ENCODE assay signal across 1 cellular context in the genomic region with DNA sequence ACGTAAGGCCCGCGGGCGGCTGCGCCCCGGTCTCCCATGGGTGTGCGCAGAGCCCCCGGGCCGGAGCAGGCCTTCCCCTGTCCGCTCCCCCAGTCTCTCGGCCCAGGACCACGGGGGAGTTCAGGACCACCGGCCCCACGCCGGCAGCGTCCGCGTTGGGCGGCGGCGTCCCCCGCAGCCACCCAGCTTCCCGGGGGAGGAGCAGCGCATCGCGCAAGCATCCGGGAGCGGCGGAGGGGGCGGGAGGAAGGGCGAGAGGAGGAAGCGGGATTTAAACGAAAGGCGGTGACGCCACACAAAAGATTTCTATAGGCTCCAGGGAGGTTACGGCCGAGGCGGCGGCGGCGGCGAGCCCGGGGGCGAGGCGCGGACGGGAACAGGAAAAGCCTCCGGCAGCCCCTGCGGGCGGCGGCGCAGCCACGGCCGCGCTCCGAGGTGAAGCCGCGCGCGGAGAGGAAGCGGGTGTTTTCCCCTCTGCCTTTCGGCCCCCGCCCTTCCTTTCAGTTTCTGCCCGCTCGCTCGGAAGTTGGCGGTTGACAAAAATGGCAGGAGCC.
A peak's percentile ranks its signal among the peaks of the same experiment; 100 is the strongest.
TF ChIP-seq lines count a peak whose summit lies in the region.

A gene (plus strand): TSS at position 298 of the 554 bp plus-strand sequence. CDS start 1,349 bp downstream, outside the sequence.

TF ChIP-seq in K562, 482 proteins besides CTCF, POLR2A, EP300 and RAD21 (continued from another document and continues in another):
- TF ChIP-seq, protein P1, sequence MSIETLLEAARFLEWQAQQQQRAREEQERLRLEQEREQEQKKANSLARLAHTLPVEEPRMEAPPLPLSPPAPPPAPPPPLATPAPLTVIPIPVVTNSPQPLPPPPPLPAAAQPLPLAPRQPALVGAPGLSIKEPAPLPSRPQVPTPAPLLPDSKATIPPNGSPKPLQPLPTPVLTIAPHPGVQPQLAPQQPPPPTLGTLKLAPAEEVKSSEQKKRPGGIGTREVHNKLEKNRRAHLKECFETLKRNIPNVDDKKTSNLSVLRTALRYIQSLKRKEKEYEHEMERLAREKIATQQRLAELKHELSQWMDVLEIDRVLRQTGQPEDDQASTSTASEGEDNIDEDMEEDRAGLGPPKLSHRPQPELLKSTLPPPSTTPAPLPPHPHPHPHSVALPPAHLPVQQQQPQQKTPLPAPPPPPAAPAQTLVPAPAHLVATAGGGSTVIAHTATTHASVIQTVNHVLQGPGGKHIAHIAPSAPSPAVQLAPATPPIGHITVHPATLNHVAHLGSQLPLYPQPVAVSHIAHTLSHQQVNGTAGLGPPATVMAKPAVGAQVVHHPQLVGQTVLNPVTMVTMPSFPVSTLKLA (conservative IDR thresholded peaks at IDR 0.05) = peak in 1 of 2 experiments; percentile 61; a peak in 2 of 4 replicates
- TF ChIP-seq KDM5B (IDR thresholded peaks at IDR 0.05; ENCODE audit: insufficient replicate concordance, low read depth, low read length) (peak; percentile 71), TBP (optimal IDR thresholded peaks at IDR 0.05; ENCODE audit: low read depth, low read length) (peak; percentile 36), SAP30 (IDR thresholded peaks at IDR 0.05; ENCODE audit: borderline replicate concordance, insufficient read depth, low read depth, low read length, poor library complexity, severe bottlenecking) (peak; percentile 11), SREBF1 (IDR thresholded peaks at IDR 0.05; ENCODE audit: borderline replicate concordance, low read depth, low read length) (no peak), ZFX (CRISPR knock-in tag; IDR thresholded peaks at IDR 0.05) (peak; percentile 83), CEBPG (CRISPR knock-in tag; IDR thresholded peaks at IDR 0.05) (peak; percentile 33; the same call in 1 of the 2 replicates), CEBPG (tag; conservative IDR thresholded peaks at IDR 0.05 in 1 of 2, IDR thresholded peaks at IDR 0.05 in 1 of 2) (no peak; a peak in 1 of 4 replicates), STAT5A (IDR thresholded peaks at IDR 0.05; ENCODE audit: borderline replicate concordance, low read length) (no peak), NR3C1 (CRISPR knock-in tag; IDR thresholded peaks at IDR 0.05) (peak; percentile 17; the same call in 1 of the 2 replicates), RBM22 (IDR thresholded peaks at IDR 0.05; ENCODE audit: low read depth, low read length, poor library complexity, severe bottlenecking) (peak; percentile 72), ELF2 (CRISPR knock-in tag; IDR thresholded peaks at IDR 0.05) (peak; percentile 62; the same call in 1 of the 2 replicates), ATF1 (CRISPR knock-in tag; IDR thresholded peaks at IDR 0.05) (0 out of 2 replicates have a peak, but pooled peaks have one; percentile 19), ATF1 (tag; IDR thresholded peaks at IDR 0.05) (peak; percentile 70), ZNF263 (CRISPR knock-in tag; IDR thresholded peaks at IDR 0.05; ENCODE audit: borderline replicate concordance) (peak; percentile 70), C11orf30 (IDR thresholded peaks at IDR 0.05; ENCODE audit: low read depth) (no peak), KAT7 (CRISPR knock-in tag; IDR thresholded peaks at IDR 0.05; ENCODE audit: borderline replicate concordance) (peak; percentile 80; the same call in 1 of the 2 replicates), ZBTB7A (IDR thresholded peaks at IDR 0.05; ENCODE audit: borderline replicate concordance, control insufficient read depth, low read depth, low read length) (peak; percentile 97), MAFK (IDR thresholded peaks at IDR 0.05; ENCODE audit: low read length) (no peak), POLR2H (tag; IDR thresholded peaks at IDR 0.05; ENCODE audit: low read depth) (peak; percentile 83), NONO (IDR thresholded peaks at IDR 0.05; ENCODE audit: low read depth in 2 of 2, low read length in 1 of 2) (peak; percentile 18 to 61; a peak in 2 of 4 replicates), SAFB (IDR thresholded peaks at IDR 0.05; ENCODE audit: borderline replicate concordance, low read depth, low read length) (0 out of 2 replicates have a peak, but pooled peaks have one; percentile 48), ETV1 (tag; conservative IDR thresholded peaks at IDR 0.05; ENCODE audit: low read depth) (peak; percentile 39), HDAC1 (IDR thresholded peaks at IDR 0.05) (peak in 1 of 2 experiments; percentile 40; a peak in 1 of 4 replicates), ZNF431 (CRISPR knock-in tag; IDR thresholded peaks at IDR 0.05) (0 out of 2 replicates have a peak, but pooled peaks have one; percentile 55), POLR3G (IDR thresholded peaks at IDR 0.05; ENCODE audit: extremely low read depth, insufficient read length, insufficient replicate concordance) (no peak), EGR1 (conservative IDR thresholded peaks at IDR 0.05) (peak; percentile 89), EP400 (IDR thresholded peaks at IDR 0.05) (peak; percentile 62; the same call in 1 of the 2 replicates), SMARCB1 (IDR thresholded peaks at IDR 0.05; ENCODE audit: insufficient read length, low read depth) (no peak)
- TF ChIP-seq, protein P2, sequence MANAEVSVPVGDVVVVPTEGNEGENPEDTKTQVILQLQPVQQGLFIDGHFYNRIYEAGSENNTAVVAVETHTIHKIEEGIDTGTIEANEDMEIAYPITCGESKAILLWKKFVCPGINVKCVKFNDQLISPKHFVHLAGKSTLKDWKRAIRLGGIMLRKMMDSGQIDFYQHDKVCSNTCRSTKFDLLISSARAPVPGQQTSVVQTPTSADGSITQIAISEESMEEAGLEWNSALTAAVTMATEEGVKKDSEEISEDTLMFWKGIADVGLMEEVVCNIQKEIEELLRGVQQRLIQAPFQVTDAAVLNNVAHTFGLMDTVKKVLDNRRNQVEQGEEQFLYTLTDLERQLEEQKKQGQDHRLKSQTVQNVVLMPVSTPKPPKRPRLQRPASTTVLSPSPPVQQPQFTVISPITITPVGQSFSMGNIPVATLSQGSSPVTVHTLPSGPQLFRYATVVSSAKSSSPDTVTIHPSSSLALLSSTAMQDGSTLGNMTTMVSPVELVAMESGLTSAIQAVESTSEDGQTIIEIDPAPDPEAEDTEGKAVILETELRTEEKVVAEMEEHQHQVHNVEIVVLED (CRISPR knock-in tag; IDR thresholded peaks at IDR 0.05) = peak; percentile 36; the same call in 1 of the 2 replicates
- TF ChIP-seq, protein P3, sequence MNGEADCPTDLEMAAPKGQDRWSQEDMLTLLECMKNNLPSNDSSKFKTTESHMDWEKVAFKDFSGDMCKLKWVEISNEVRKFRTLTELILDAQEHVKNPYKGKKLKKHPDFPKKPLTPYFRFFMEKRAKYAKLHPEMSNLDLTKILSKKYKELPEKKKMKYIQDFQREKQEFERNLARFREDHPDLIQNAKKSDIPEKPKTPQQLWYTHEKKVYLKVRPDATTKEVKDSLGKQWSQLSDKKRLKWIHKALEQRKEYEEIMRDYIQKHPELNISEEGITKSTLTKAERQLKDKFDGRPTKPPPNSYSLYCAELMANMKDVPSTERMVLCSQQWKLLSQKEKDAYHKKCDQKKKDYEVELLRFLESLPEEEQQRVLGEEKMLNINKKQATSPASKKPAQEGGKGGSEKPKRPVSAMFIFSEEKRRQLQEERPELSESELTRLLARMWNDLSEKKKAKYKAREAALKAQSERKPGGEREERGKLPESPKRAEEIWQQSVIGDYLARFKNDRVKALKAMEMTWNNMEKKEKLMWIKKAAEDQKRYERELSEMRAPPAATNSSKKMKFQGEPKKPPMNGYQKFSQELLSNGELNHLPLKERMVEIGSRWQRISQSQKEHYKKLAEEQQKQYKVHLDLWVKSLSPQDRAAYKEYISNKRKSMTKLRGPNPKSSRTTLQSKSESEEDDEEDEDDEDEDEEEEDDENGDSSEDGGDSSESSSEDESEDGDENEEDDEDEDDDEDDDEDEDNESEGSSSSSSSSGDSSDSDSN (IDR thresholded peaks at IDR 0.05; ENCODE audit: borderline replicate concordance in 1 of 2, low read depth in 2 of 2, low read length in 2 of 2) = peak in 1 of 2 experiments; percentile 73; a peak in 2 of 4 replicates
- TF ChIP-seq, protein P4, sequence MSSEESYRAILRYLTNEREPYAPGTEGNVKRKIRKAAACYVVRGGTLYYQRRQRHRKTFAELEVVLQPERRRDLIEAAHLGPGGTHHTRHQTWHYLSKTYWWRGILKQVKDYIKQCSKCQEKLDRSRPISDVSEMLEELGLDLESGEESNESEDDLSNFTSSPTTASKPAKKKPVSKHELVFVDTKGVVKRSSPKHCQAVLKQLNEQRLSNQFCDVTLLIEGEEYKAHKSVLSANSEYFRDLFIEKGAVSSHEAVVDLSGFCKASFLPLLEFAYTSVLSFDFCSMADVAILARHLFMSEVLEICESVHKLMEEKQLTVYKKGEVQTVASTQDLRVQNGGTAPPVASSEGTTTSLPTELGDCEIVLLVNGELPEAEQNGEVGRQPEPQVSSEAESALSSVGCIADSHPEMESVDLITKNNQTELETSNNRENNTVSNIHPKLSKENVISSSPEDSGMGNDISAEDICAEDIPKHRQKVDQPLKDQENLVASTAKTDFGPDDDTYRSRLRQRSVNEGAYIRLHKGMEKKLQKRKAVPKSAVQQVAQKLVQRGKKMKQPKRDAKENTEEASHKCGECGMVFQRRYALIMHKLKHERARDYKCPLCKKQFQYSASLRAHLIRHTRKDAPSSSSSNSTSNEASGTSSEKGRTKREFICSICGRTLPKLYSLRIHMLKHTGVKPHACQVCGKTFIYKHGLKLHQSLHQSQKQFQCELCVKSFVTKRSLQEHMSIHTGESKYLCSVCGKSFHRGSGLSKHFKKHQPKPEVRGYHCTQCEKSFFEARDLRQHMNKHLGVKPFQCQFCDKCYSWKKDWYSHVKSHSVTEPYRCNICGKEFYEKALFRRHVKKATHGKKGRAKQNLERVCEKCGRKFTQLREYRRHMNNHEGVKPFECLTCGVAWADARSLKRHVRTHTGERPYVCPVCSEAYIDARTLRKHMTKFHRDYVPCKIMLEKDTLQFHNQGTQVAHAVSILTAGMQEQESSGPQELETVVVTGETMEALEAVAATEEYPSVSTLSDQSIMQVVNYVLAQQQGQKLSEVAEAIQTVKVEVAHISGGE (CRISPR knock-in tag; IDR thresholded peaks at IDR 0.05) = peak in 1 of 3 experiments; percentile 50; a peak in 1 of 6 replicates
- TF ChIP-seq, protein P5, sequence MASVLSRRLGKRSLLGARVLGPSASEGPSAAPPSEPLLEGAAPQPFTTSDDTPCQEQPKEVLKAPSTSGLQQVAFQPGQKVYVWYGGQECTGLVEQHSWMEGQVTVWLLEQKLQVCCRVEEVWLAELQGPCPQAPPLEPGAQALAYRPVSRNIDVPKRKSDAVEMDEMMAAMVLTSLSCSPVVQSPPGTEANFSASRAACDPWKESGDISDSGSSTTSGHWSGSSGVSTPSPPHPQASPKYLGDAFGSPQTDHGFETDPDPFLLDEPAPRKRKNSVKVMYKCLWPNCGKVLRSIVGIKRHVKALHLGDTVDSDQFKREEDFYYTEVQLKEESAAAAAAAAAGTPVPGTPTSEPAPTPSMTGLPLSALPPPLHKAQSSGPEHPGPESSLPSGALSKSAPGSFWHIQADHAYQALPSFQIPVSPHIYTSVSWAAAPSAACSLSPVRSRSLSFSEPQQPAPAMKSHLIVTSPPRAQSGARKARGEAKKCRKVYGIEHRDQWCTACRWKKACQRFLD (CRISPR knock-in tag; IDR thresholded peaks at IDR 0.05) = peak; percentile 72; the same call in 1 of the 2 replicates
- TF ChIP-seq, protein P6, sequence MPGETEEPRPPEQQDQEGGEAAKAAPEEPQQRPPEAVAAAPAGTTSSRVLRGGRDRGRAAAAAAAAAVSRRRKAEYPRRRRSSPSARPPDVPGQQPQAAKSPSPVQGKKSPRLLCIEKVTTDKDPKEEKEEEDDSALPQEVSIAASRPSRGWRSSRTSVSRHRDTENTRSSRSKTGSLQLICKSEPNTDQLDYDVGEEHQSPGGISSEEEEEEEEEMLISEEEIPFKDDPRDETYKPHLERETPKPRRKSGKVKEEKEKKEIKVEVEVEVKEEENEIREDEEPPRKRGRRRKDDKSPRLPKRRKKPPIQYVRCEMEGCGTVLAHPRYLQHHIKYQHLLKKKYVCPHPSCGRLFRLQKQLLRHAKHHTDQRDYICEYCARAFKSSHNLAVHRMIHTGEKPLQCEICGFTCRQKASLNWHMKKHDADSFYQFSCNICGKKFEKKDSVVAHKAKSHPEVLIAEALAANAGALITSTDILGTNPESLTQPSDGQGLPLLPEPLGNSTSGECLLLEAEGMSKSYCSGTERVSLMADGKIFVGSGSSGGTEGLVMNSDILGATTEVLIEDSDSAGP (CRISPR knock-in tag; IDR thresholded peaks at IDR 0.05) = no peak
- TF ChIP-seq, protein P7, sequence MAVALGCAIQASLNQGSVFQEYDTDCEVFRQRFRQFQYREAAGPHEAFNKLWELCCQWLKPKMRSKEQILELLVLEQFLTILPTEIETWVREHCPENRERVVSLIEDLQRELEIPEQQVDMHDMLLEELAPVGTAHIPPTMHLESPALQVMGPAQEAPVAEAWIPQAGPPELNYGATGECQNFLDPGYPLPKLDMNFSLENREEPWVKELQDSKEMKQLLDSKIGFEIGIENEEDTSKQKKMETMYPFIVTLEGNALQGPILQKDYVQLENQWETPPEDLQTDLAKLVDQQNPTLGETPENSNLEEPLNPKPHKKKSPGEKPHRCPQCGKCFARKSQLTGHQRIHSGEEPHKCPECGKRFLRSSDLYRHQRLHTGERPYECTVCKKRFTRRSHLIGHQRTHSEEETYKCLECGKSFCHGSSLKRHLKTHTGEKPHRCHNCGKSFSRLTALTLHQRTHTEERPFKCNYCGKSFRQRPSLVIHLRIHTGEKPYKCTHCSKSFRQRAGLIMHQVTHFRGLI (CRISPR knock-in tag; IDR thresholded peaks at IDR 0.05) = no peak
- TF ChIP-seq, protein P8, sequence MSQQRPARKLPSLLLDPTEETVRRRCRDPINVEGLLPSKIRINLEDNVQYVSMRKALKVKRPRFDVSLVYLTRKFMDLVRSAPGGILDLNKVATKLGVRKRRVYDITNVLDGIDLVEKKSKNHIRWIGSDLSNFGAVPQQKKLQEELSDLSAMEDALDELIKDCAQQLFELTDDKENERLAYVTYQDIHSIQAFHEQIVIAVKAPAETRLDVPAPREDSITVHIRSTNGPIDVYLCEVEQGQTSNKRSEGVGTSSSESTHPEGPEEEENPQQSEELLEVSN (IDR thresholded peaks at IDR 0.05; ENCODE audit: borderline replicate concordance in 1 of 2, extremely low read depth in 1 of 2, insufficient read depth in 1 of 2, insufficient read length in 1 of 2, low read depth in 1 of 2, low read length in 1 of 2, poor library complexity in 1 of 2, severe bottlenecking in 1 of 2) = peak in 1 of 2 experiments; percentile 38
- TF ChIP-seq, protein P9, sequence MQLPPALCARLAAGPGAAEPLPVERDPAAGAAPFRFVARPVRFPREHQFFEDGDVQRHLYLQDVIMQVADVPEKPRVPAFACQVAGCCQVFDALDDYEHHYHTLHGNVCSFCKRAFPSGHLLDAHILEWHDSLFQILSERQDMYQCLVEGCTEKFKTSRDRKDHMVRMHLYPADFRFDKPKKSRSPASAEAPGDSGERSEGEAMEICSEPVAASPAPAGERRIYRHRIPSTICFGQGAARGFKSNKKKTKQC (CRISPR knock-in tag; IDR thresholded peaks at IDR 0.05) = peak; percentile 28; the same call in 1 of the 2 replicates
- TF ChIP-seq, protein P10, sequence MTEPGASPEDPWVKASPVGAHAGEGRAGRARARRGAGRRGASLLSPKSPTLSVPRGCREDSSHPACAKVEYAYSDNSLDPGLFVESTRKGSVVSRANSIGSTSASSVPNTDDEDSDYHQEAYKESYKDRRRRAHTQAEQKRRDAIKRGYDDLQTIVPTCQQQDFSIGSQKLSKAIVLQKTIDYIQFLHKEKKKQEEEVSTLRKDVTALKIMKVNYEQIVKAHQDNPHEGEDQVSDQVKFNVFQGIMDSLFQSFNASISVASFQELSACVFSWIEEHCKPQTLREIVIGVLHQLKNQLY (CRISPR knock-in tag; conservative IDR thresholded peaks at IDR 0.05) = no peak
